In genomic region chr22:49730656-49731055, GRCh38 we compare ENCODE assay signal across 20 cellular contexts.
"Had no signal": no experiment of that assay in that cellular context is flagged by ENCODE, and none has a peak within 500 bp of the region (broad histone marks: within the 10 kb centered on the region; RNA-seq: fewer than 3 reads in every experiment).

No MANE protein-coding gene starts in this region.

- H3K36me3 Mint-ChIP-seq: IgD-negative memory B cell had no signal

- H3K27ac Mint-ChIP-seq: IgD-negative memory B cell had no signal

- DNase-seq: Kasumi-1, MM.1S, NCI-H1092 treated with DMSO at 0.1 percent for 48 hours, NCI-H1436, NCI-H187, NCI-H2029, NCI-H2081 treated with DMSO at 0.1 percent for 48 hours, NCI-H2171, NCI-H226, NCI-H446, NCI-H510A, NCI-H524 treated with DMSO at 0.1 percent for 48 hours, NCI-H69, NCI-H774, PC-3, SHP77, SK-N-SH had no signal

- ATAC-seq: K562, Panc1, PC-3 had no signal

- H3K4me3 Mint-ChIP-seq: IgD-negative memory B cell had no signal
